Comparison of ENCODE assay signal across 12 cellular contexts in genomic region chr20:3047486-3048419, GRCh38. TPM values are rescaled to one million over a fixed set of nuclear protein-coding genes. Genes with fewer than 3 reads are reported as not detected.
DNase-seq lines count a peak whose midpoint lies in the region; ATAC-seq and TF ChIP-seq lines count a peak whose summit lies in the region.
"Had no signal": no experiment of that assay in that cellular context is flagged by ENCODE, and none has a peak within 500 bp of the region (broad histone marks: within the 10 kb centered on the region; RNA-seq: fewer than 3 reads in every experiment).

No MANE protein-coding gene starts in this region.

- H2BK15ac ChIP-seq in IMR-90 (ENCODE audit: low read depth, low read length) = no peak overlapping the region

- H3K4me3 ChIP-seq in CD8-positive, alpha-beta memory T cell (ENCODE audit: low read length) = no peak overlapping the region
- H3K4me3 ChIP-seq in IMR-90 (ENCODE audit: insufficient read depth, low read depth, low read length) = no peak overlapping the region
- no peak overlapping the region for H3K4me3 ChIP-seq in prostate gland

- no peaks in the 10 kb centered on the region for H3K9me3 ChIP-seq in CD8-positive, alpha-beta memory T cell (ENCODE audit: low read length)
- H3K9me3 ChIP-seq in IMR-90 (ENCODE audit: control insufficient read depth, insufficient read depth, low read length) (no peaks in the 10 kb centered on the region), prostate gland (no peaks in the 10 kb centered on the region)
- H3K9me3 ChIP-seq: heart left ventricle had no signal

- intact Hi-C loops in IMR-90 (cut with micrococcal nuclease) (no loop called here), prostate gland (cut with DNase I) (no loop called here)

- H2AK9ac ChIP-seq in IMR-90 (replicated peaks; ENCODE audit: low read depth, low read length, poor library complexity) = peak overlapping the region; percentile 62

- no peak overlapping the region for H4K5ac ChIP-seq in IMR-90 (ENCODE audit: low read depth, low read length)

- no peak overlapping the region for H4K8ac ChIP-seq in IMR-90 (ENCODE audit: low read depth in 2 of 2, low read length in 2 of 2)

- dilution Hi-C loops in IMR-90 (cut with HindIII; ENCODE audit: low sequenced_read_pairs, unreplicated experiment) = no loop called here

- no peak overlapping the region for H4K91ac ChIP-seq in IMR-90 (ENCODE audit: insufficient read depth, low read depth, low read length)

- ATAC-seq in IMR-90 (ENCODE audit: low read depth) (no peak), HG02588 (IDR thresholded peaks at IDR 0.05; ENCODE audit: unreplicated experiment) (no peak)
- ATAC-seq: heart left ventricle had no signal

- H3K36me3 Mint-ChIP-seq in CD8-positive, alpha-beta memory T cell = peaks cover 0 to 36% (median 0%) of the 10 kb centered on the region in 3 donors
- H3K36me3 Mint-ChIP-seq in activated naive CD8-positive, alpha-beta T cell = peaks cover 7% of the 10 kb centered on the region
- peaks cover 26% of the 10 kb centered on the region for H3K36me3 Mint-ChIP-seq in nephron (ENCODE audit: low read depth)

- H3K4me3 Mint-ChIP-seq in CD8-positive, alpha-beta memory T cell = peak overlapping the region; percentile 23 to 93 (median 82)
- peak overlapping the region; percentile 95 for H3K4me3 Mint-ChIP-seq in activated naive CD8-positive, alpha-beta T cell
- H3K4me3 Mint-ChIP-seq in nephron = peak overlapping the region; percentile 77 to 82 (median 78)

- H2BK120ac ChIP-seq in IMR-90 (ENCODE audit: low read depth, low read length) = no peak overlapping the region

- H3K4me1 ChIP-seq in CD8-positive, alpha-beta memory T cell (ENCODE audit: insufficient read depth, low read length) = peaks cover 15% of the 10 kb centered on the region
- H3K4me1 ChIP-seq in IMR-90 (ENCODE audit: control insufficient read depth, insufficient read depth, low read length) = peaks cover 6% of the 10 kb centered on the region; the same call in 1 of the 2 replicates
- H3K4me1 ChIP-seq in prostate gland (replicated peaks) = peaks cover 7% of the 10 kb centered on the region

- no peak for TF ChIP-seq CTCF in IMR-90 (conservative IDR thresholded peaks at IDR 0.05; ENCODE audit: low read depth, low read length)
- TF ChIP-seq CTCF in nephron (IDR thresholded peaks at IDR 0.05; ENCODE audit: unreplicated experiment in 3 of 3) = no peak
- TF ChIP-seq CTCF in prostate gland (IDR thresholded peaks at IDR 0.05) = no peak

- peak overlapping the region; percentile 75; the same call in 1 of the 2 replicates for H3K23ac ChIP-seq in IMR-90 (ENCODE audit: low read depth, low read length)

- peak overlapping the region in 2 of 8 donors; percentile 12 to 24 for H3K27ac Mint-ChIP-seq in CD8-positive, alpha-beta memory T cell
- no peak overlapping the region for H3K27ac Mint-ChIP-seq in activated naive CD8-positive, alpha-beta T cell
- no peak overlapping the region for H3K27ac Mint-ChIP-seq in nephron

- H3K4me1 Mint-ChIP-seq in CD8-positive, alpha-beta memory T cell = peaks cover 12 to 31% (median 13%) of the 10 kb centered on the region in 3 donors
- H3K4me1 Mint-ChIP-seq in activated naive CD8-positive, alpha-beta T cell (ENCODE audit: low read depth) = peaks cover 18% of the 10 kb centered on the region
- peaks cover 17% of the 10 kb centered on the region for H3K4me1 Mint-ChIP-seq in nephron

- H2AFZ ChIP-seq in IMR-90 (replicated peaks; ENCODE audit: low read length, poor library complexity) = no peak overlapping the region

- no peaks in the 10 kb centered on the region for H3K27me3 ChIP-seq in CD8-positive, alpha-beta memory T cell (ENCODE audit: insufficient read depth, low read length, poor library complexity, severe bottlenecking)
- H3K27me3 ChIP-seq in IMR-90 (ENCODE audit: control insufficient read depth, insufficient read depth, low read length) = no peaks in the 10 kb centered on the region
- H3K27me3 ChIP-seq in prostate gland (replicated peaks; ENCODE audit: insufficient read depth) = no peaks in the 10 kb centered on the region
- H3K27me3 ChIP-seq: heart left ventricle had no signal

- H2BK5ac ChIP-seq in IMR-90 (ENCODE audit: low read depth, low read length, poor library complexity, severe bottlenecking) = no peak overlapping the region

- POLR2A ChIA-PET in CD8-positive, alpha-beta memory T cell (lab: Charles Lee) = no interaction called here
- POLR2A ChIA-PET in IMR-90 (lab: Charles Lee; ENCODE audit: unreplicated experiment) = no interaction called here

- TF ChIP-seq POLR2A in IMR-90 (IDR thresholded peaks at IDR 0.05; ENCODE audit: low read depth, low read length) = no peak
- no peak for TF ChIP-seq POLR2A in prostate gland (IDR thresholded peaks at IDR 0.05)

- H3K18ac ChIP-seq in IMR-90 (ENCODE audit: low read depth, low read length) = no peak overlapping the region

- CTCF ChIA-PET in CD8-positive, alpha-beta memory T cell (lab: Charles Lee) = no interaction called here
- CTCF ChIA-PET in IMR-90 (lab: Yijun Ruan, JAX) = no interaction called here

- no TSS peak for BruUV-seq in IMR-90 (replicated peaks; lab: Mats Ljungman, UMichigan)

- peaks cover 10% of the 10 kb centered on the region for H4K20me1 ChIP-seq in IMR-90 (ENCODE audit: insufficient read depth, low read length)

- no peak overlapping the region for H3K9ac ChIP-seq in IMR-90 (ENCODE audit: low read depth, low read length)

- peaks cover 0 to 2% of the 10 kb centered on the region in 2 donors for H3K27me3 Mint-ChIP-seq in CD8-positive, alpha-beta memory T cell
- H3K27me3 Mint-ChIP-seq in activated naive CD8-positive, alpha-beta T cell = no peaks in the 10 kb centered on the region
- H3K27me3 Mint-ChIP-seq in nephron (ENCODE audit: low read depth) = no peaks in the 10 kb centered on the region

- DNase-seq in CD8-positive, alpha-beta memory T cell = no peak
- no peak for DNase-seq in IMR-90
- no peak for DNase-seq in prostate gland (ENCODE audit: low spot score)
- DNase-seq in DMS53 treated with DMSO at 0.1 percent for 48 hours (lab: John Stamatoyannopoulos, UW; ENCODE audit: unreplicated experiment) = no peak
- DNase-seq: dermis blood vessel endothelial cell, heart left ventricle, SHP77 had no signal

- no peak overlapping the region for H2BK20ac ChIP-seq in IMR-90 (ENCODE audit: low read depth, low read length)

- no peak overlapping the region for H3K14ac ChIP-seq in IMR-90 (replicated peaks; ENCODE audit: low read depth, low read length)

- 96% methylated on average over 4 of the region's 14 CpGs; no CpG with 5 or more reads in 1 of the 2 experiments for WGBS in IMR-90 (ENCODE audit: extremely low coverage in 2 of 2, insufficient read length in 1 of 2), 2 experiments
- WGBS in prostate gland = 74% methylated on average over 13 of the region's 14 CpGs

- no peak for TF ChIP-seq RAD21 in IMR-90 (IDR thresholded peaks at IDR 0.05; ENCODE audit: low read length)

- in situ Hi-C loops in IMR-90 (cut with MboI; ENCODE audit: low sequenced_read_pairs) = no loop called here

- no peak overlapping the region for H2AK5ac ChIP-seq in IMR-90 (ENCODE audit: low read depth, low read length)

- H3K27ac ChIP-seq in CD8-positive, alpha-beta memory T cell (ENCODE audit: low read depth, low read length) = no peak overlapping the region
- no peak overlapping the region for H3K27ac ChIP-seq in IMR-90 (ENCODE audit: insufficient read depth, low read length)
- H3K27ac ChIP-seq in prostate gland = no peak overlapping the region

- H3K9me1 ChIP-seq in IMR-90 (ENCODE audit: insufficient read depth, low read length) = peaks cover 24% of the 10 kb centered on the region

- no peak overlapping the region for H3K56ac ChIP-seq in IMR-90 (ENCODE audit: extremely low read depth, insufficient read depth, low read length)

- H3K4ac ChIP-seq in IMR-90 (ENCODE audit: low read depth, low read length) = no peak overlapping the region

- peaks cover 14% of the 10 kb centered on the region for H3K36me3 ChIP-seq in CD8-positive, alpha-beta memory T cell (ENCODE audit: insufficient read depth, low read length)
- H3K36me3 ChIP-seq in IMR-90 (ENCODE audit: control insufficient read depth, insufficient read depth, low read length) (peaks cover 21% of the 10 kb centered on the region), prostate gland (no peaks in the 10 kb centered on the region)

- no peaks in the 10 kb centered on the region for H3K9me3 Mint-ChIP-seq in CD8-positive, alpha-beta memory T cell
- no peaks in the 10 kb centered on the region for H3K9me3 Mint-ChIP-seq in activated naive CD8-positive, alpha-beta T cell (ENCODE audit: low read depth)
- no peaks in the 10 kb centered on the region for H3K9me3 Mint-ChIP-seq in nephron

- H3K79me1 ChIP-seq in IMR-90 (ENCODE audit: low read depth in 1 of 2, low read length in 2 of 2) = peaks cover 10 to 23% of the 10 kb centered on the region in 2 experiments

- no peak overlapping the region for H3K4me2 ChIP-seq in IMR-90 (ENCODE audit: low read depth, low read length)

TF ChIP-seq in IMR-90, 13 proteins besides CTCF, POLR2A, EP300 and RAD21 (continues in another document):
- no peak for TF ChIP-seq FOS (IDR thresholded peaks at IDR 0.05; ENCODE audit: low read depth, low read length)

RNA-seq across cellular contexts. Expression of gene MRPS26, which starts 1.9 kb away (rescaled TPM):
- 10 to 100 TPM; 89.8 to 90.8 TPM for total RNA-seq in CD8-positive, alpha-beta memory T cell
- 61.9 TPM for polyA plus RNA-seq in CD8-positive, alpha-beta memory T cell
- total RNA-seq in IMR-90 (2012; rRNA removed) = 22.2 and 24.7 TPM in 2 replicates
- polyA plus RNA-seq in IMR-90 (2012; rRNA removed) = 38.6 and 49.5 TPM in 2 replicates
- polyA plus RNA-seq in IMR-90 (2012; cell fraction: cytosol; rRNA removed) = 53.9 and 56.0 TPM in 2 replicates
- polyA plus RNA-seq in IMR-90 (2012; cell fraction: nucleus; rRNA removed; ENCODE audit: low replicate concordance) = 20.0 and 35.2 TPM in 2 replicates
- 100 to 1,000 TPM in 1 of 2 donors, 10 to 100 TPM in 1; 75.8 to 129 TPM for total RNA-seq in prostate gland

RNA-seq across cellular contexts. Expression of gene GNRH2, which starts 4.3 kb away (rescaled TPM):
- total RNA-seq in CD8-positive, alpha-beta memory T cell = under 1 TPM; 0.42 to 0.90 TPM
- not detected for polyA plus RNA-seq in CD8-positive, alpha-beta memory T cell
- total RNA-seq in IMR-90 (2012; rRNA removed) = 0.18 and 0.28 TPM in 2 replicates
- 0.16 and 0.21 TPM in 2 replicates for polyA plus RNA-seq in IMR-90 (2012; rRNA removed)
- not detected in 2 replicates for polyA plus RNA-seq in IMR-90 (2012; cell fraction: cytosol; rRNA removed)
- polyA plus RNA-seq in IMR-90 (2012; cell fraction: nucleus; rRNA removed; ENCODE audit: low replicate concordance) = 1.7 and 3.5 TPM in 2 replicates
- total RNA-seq in prostate gland = not detected
- total RNA-seq: dermis blood vessel endothelial cell, G401, H4 had no signal
- polyA plus RNA-seq: heart left ventricle had no signal

RNA-seq across cellular contexts. Expression of gene OXT, which starts 23.7 kb away (rescaled TPM):
- total RNA-seq in CD8-positive, alpha-beta memory T cell = under 1 TPM in 1 of 2 experiments, not detected in 1; 0.79 TPM
- 1.4 TPM for polyA plus RNA-seq in CD8-positive, alpha-beta memory T cell
- not detected in 2 replicates for total RNA-seq in IMR-90 (2012; rRNA removed)
- not detected in 2 replicates for polyA plus RNA-seq in IMR-90 (2012; rRNA removed)
- polyA plus RNA-seq in IMR-90 (2012; cell fraction: cytosol; rRNA removed) = not detected in 2 replicates
- not detected in 2 replicates for polyA plus RNA-seq in IMR-90 (2012; cell fraction: nucleus; rRNA removed; ENCODE audit: low replicate concordance)
- total RNA-seq in prostate gland = 1 to 10 TPM in 1 of 2 donors, not detected in 1; 9.8 TPM
- total RNA-seq: dermis blood vessel endothelial cell, G401, H4 had no signal
- polyA plus RNA-seq: heart left ventricle had no signal

RNA-seq across cellular contexts. Expression of gene AVP, which starts 36.8 kb away (rescaled TPM):
- not detected for total RNA-seq in CD8-positive, alpha-beta memory T cell
- polyA plus RNA-seq in CD8-positive, alpha-beta memory T cell = not detected
- not detected in 2 replicates for total RNA-seq in IMR-90 (2012; rRNA removed)
- not detected in 2 replicates for polyA plus RNA-seq in IMR-90 (2012; rRNA removed)
- polyA plus RNA-seq in IMR-90 (2012; cell fraction: cytosol; rRNA removed) = not detected in 2 replicates
- polyA plus RNA-seq in IMR-90 (2012; cell fraction: nucleus; rRNA removed; ENCODE audit: low replicate concordance) = not detected in 2 replicates
- 1 to 10 TPM in 1 of 2 donors, not detected in 1; 3.1 TPM for total RNA-seq in prostate gland
- total RNA-seq: dermis blood vessel endothelial cell, G401, H4, heart left ventricle had no signal
- polyA plus RNA-seq: heart left ventricle had no signal
